In genomic region chr7:15870337-15870736, GRCh38 we compare ENCODE assay signal across 20 cellular contexts.
"Had no signal": no experiment of that assay in that cellular context is flagged by ENCODE, and none has a peak within 500 bp of the region (broad histone marks: within the 10 kb centered on the region; RNA-seq: fewer than 3 reads in every experiment).

No MANE protein-coding gene starts in this region.

- H3K9me3 ChIP-seq: MG63 had no signal

- H3K4me3 ChIP-seq: MG63 had no signal

- ATAC-seq: Panc1, SK-N-SH treated with all-trans-retinoic acid at 6 μM for 48 hours had no signal

- H3K27me3 ChIP-seq: MG63 had no signal

- H3K36me3 ChIP-seq: MG63 had no signal

- H3K27ac ChIP-seq: HL-60, RWPE1 had no signal

- DNase-seq: KBM-7, MG63, NCI-H1092, NCI-H1105 treated with DMSO at 0.1 percent for 48 hours, NCI-H1417 treated with DMSO at 0.1 percent for 48 hours, NCI-H146, NCI-H1694 treated with DMSO at 0.1 percent for 48 hours, NCI-H1930, NCI-H2081, NCI-H2107, NCI-H2227 treated with DMSO at 0.1 percent for 48 hours, NCI-H524 treated with DMSO at 0.1 percent for 48 hours, NCI-H69, NCI-H82, SHP77, T-helper 1 cell had no signal
